Comparison of ENCODE assay signal across 18 cellular contexts in genomic region chr20:1801551-1801950, GRCh38.
DNase-seq lines count a peak whose midpoint lies in the region; ATAC-seq, FAIRE-seq and TF ChIP-seq lines count a peak whose summit lies in the region.
"Had no signal": no experiment of that assay in that cellular context is flagged by ENCODE, and none has a peak within 500 bp of the region (broad histone marks: within the 10 kb centered on the region; RNA-seq: fewer than 3 reads in every experiment).

No MANE protein-coding gene starts in this region.

- no peak for FAIRE-seq in H1 (lab: Jason Lieb, UNC)
- FAIRE-seq: HTR-8/SVneo had no signal

- ATAC-seq in PC-3 = no peak
- no peak for ATAC-seq in left lobe of liver

- no peak overlapping the region for H2BK120ac ChIP-seq in H1 (replicated peaks; ENCODE audit: low read depth, low read length)

- H3K9me3 Mint-ChIP-seq in progenitor cell of endocrine pancreas (ENCODE audit: low read depth) = no peaks in the 10 kb centered on the region

- no peaks in the 10 kb centered on the region for H3K9me2 ChIP-seq in PC-3 (replicated peaks; ENCODE audit: low read length)
- H3K9me2 ChIP-seq: SK-N-SH had no signal

- 75% methylated on average over 3 of the region's 3 CpGs; no CpG with 5 or more reads in 1 of the 2 experiments for WGBS in H1 (ENCODE audit: extremely low coverage in 1 of 2, insufficient coverage in 1 of 2, insufficient read length in 1 of 2, insufficient replicate concordance in 2 of 2, low coverage in 1 of 2, low lambda C conversion rate in 2 of 2, missing lambda C conversion rate in 1 of 2), 2 experiments

- no peak for TF ChIP-seq RAD21 in H1 (IDR thresholded peaks at IDR 0.05 in 1 of 2, conservative IDR thresholded peaks at IDR 0.05 in 1 of 2; ENCODE audit: low read depth in 2 of 2, low read length in 2 of 2)

- no peak overlapping the region for H2AK5ac ChIP-seq in H1 (ENCODE audit: low read depth, low read length)

- H3K18ac ChIP-seq in H1 (ENCODE audit: extremely low read depth, low read length) = no peak overlapping the region

- no peak overlapping the region for H4K91ac ChIP-seq in H1 (replicated peaks; ENCODE audit: insufficient read length, low read length)

- H2AFZ ChIP-seq in PC-3 (ENCODE audit: low read length) (peak overlapping the region; percentile 78; the same call in 1 of the 2 replicates), H1 (ENCODE audit: low read length) (no peak overlapping the region)

- peak overlapping the region; percentile 73 for H3K4ac ChIP-seq in H1 (replicated peaks; ENCODE audit: insufficient read length, low read depth, low read length)

- no peak overlapping the region for H3K56ac ChIP-seq in H1 (replicated peaks; ENCODE audit: insufficient read length, low read depth, low read length)

- no peak for TF ChIP-seq CTCF in PC-3 (conservative IDR thresholded peaks at IDR 0.05; ENCODE audit: low read depth, low read length)
- TF ChIP-seq CTCF in H1 (IDR thresholded peaks at IDR 0.05; ENCODE audit: control extremely low read depth in 1 of 3, insufficient read depth in 1 of 3, low read depth in 1 of 3, low read length in 3 of 3) = no peak
- no peak for TF ChIP-seq CTCF in progenitor cell of endocrine pancreas (IDR thresholded peaks at IDR 0.05; ENCODE audit: unreplicated experiment)

- H3K27me3 Mint-ChIP-seq in progenitor cell of endocrine pancreas = peaks cover 48% of the 10 kb centered on the region

- H3K4me3 ChIP-seq in PC-3 (ENCODE audit: low read length) (no peak overlapping the region), H1 (ENCODE audit: extremely low read depth in 1 of 4, insufficient read depth in 2 of 4, low read depth in 3 of 4, low read length in 4 of 4) (no peak overlapping the region)

- no peak overlapping the region for H4K5ac ChIP-seq in H1 (ENCODE audit: insufficient read length, low read depth, low read length)

- no peaks in the 10 kb centered on the region for H3K27me3 ChIP-seq in PC-3 (ENCODE audit: low read length)
- H3K27me3 ChIP-seq in H1 (replicated peaks in 1 of 4; ENCODE audit: control insufficient read depth in 3 of 4, extremely low read depth in 1 of 4, insufficient read depth in 3 of 4, low read length in 3 of 4) = peaks cover 9 to 21% (median 19%) of the 10 kb centered on the region in 4 experiments
- H3K27me3 ChIP-seq: ascending aorta, gastrocnemius medialis, Peyer's patch had no signal

- no peaks in the 10 kb centered on the region for H3K79me1 ChIP-seq in H1 (ENCODE audit: low read depth, low read length)

- TF ChIP-seq EP300 in H1 (IDR thresholded peaks at IDR 0.05; ENCODE audit: borderline replicate concordance in 1 of 2, low read depth in 2 of 2, low read length in 2 of 2) = no peak

- H4K20me1 ChIP-seq in PC-3 (ENCODE audit: low read length) (no peaks in the 10 kb centered on the region), H1 (replicated peaks in 1 of 2; ENCODE audit: control insufficient read depth in 1 of 2, insufficient read depth in 2 of 2, low read length in 2 of 2) (no peaks in the 10 kb centered on the region)

- in situ Hi-C loops in G401 (cut with HindIII; ENCODE audit: low sequenced_read_pairs) = no loop called here

- no peaks in the 10 kb centered on the region for H3K79me2 ChIP-seq in PC-3 (ENCODE audit: low read length)
- no peaks in the 10 kb centered on the region for H3K79me2 ChIP-seq in H1 (ENCODE audit: control insufficient read depth in 1 of 2, insufficient read depth in 2 of 2, low read length in 2 of 2)

- POLR2A ChIA-PET in PC-3 (lab: Charles Lee; ENCODE audit: unreplicated experiment) = no interaction called here
- POLR2A ChIA-PET in H1 (lab: Charles Lee; ENCODE audit: partially characterized antibody) = interaction anchor here (1.2 to 4.5 kb wide), 6 partner anchors 10 to 146 kb away, joined by 3 to 26 read pairs (median 5); no protein-coding TSS in a partner anchor

- H3K36me3 ChIP-seq in PC-3 (ENCODE audit: low read depth, low read length) (no peaks in the 10 kb centered on the region), H1 (ENCODE audit: control insufficient read depth in 2 of 4, insufficient read depth in 4 of 4, low read length in 3 of 4) (no peaks in the 10 kb centered on the region)
- H3K36me3 ChIP-seq: ascending aorta, colonic mucosa, gastrocnemius medialis, left lung, Peyer's patch had no signal

- DNase-seq in G401 (ENCODE audit: low spot score) (peak; percentile 4), PC-3 (no peak), H1 (ENCODE audit: low read depth in 1 of 2, low spot score in 2 of 2) (no peak), progenitor cell of endocrine pancreas (ENCODE audit: low spot score, unreplicated experiment) (no peak), DMS153 (lab: John Stamatoyannopoulos, UW) (no peak), left lobe of liver (ENCODE audit: low spot score) (no peak), epidermal melanocyte (ENCODE audit: insufficient read length, low spot score) (no peak), NCI-H2107 treated with DMSO at 0.1 percent for 48 hours (lab: John Stamatoyannopoulos, UW; ENCODE audit: unreplicated experiment) (no peak)
- DNase-seq: activated CD4-positive, alpha-beta T cell treated with anti-CD3 and anti-CD28 coated beads for 4 hours; activated gamma-delta T cell; gastrocnemius medialis; NCI-H2107 had no signal

- H3K9me3 ChIP-seq in PC-3 (ENCODE audit: low read length) (no peaks in the 10 kb centered on the region), H1 (ENCODE audit: insufficient read depth in 2 of 2, low read depth in 1 of 2, low read length in 1 of 2) (no peaks in the 10 kb centered on the region)
- H3K9me3 ChIP-seq: ascending aorta, colonic mucosa, gastrocnemius medialis, left lung, Peyer's patch, SK-N-SH had no signal

- peaks cover 13% of the 10 kb centered on the region; the same call in 1 of the 2 replicates for H3K23me2 ChIP-seq in H1 (ENCODE audit: low read depth, low read length)

- peak overlapping the region; percentile 13 for H2BK15ac ChIP-seq in H1 (ENCODE audit: low read length)

- no TSS peak for BruUV-seq in PC-3 (replicated peaks; lab: Mats Ljungman, UMichigan)

- no peak overlapping the region for H4K8ac ChIP-seq in H1 (ENCODE audit: extremely low read depth, insufficient read depth, low read length)

- no peak overlapping the region for H3K27ac ChIP-seq in PC-3 (ENCODE audit: low read length)
- H3K27ac ChIP-seq in H1 (ENCODE audit: low read depth, low read length) = no peak overlapping the region
- H3K27ac ChIP-seq: ascending aorta, colonic mucosa, gastrocnemius medialis had no signal

- H3K23ac ChIP-seq in H1 (ENCODE audit: insufficient read length) = no peak overlapping the region

- H3K4me1 ChIP-seq in PC-3 (ENCODE audit: insufficient read depth, low read length) (peaks cover 30% of the 10 kb centered on the region), H1 (replicated peaks in 1 of 4; ENCODE audit: control insufficient read depth in 3 of 4, insufficient read depth in 4 of 4, low read length in 3 of 4) (peaks cover 2 to 10% (median 3%) of the 10 kb centered on the region in 4 experiments; a peak in 5 of 7 replicates)

- no peaks in the 10 kb centered on the region for H3F3A ChIP-seq in PC-3 (ENCODE audit: low read length, unreplicated experiment)

- no peak overlapping the region for H3K14ac ChIP-seq in H1 (ENCODE audit: insufficient read length)

- H2BK12ac ChIP-seq in H1 (ENCODE audit: low read depth, low read length) = no peak overlapping the region

- intact Hi-C loops in PC-3 (cut with micrococcal nuclease) = loop anchor here (5.0 to 10.0 kb wide), 3 partner anchors 96 to 303 kb away; partner anchors contain the start of genes SIRPA and STK35

- no peaks in the 10 kb centered on the region for H3K36me3 Mint-ChIP-seq in progenitor cell of endocrine pancreas (ENCODE audit: insufficient read depth)

- H3K4me3 Mint-ChIP-seq in progenitor cell of endocrine pancreas (ENCODE audit: low read depth) = peak overlapping the region; percentile 81

- no peak overlapping the region for H3K27ac Mint-ChIP-seq in progenitor cell of endocrine pancreas

- H3K9ac ChIP-seq in PC-3 (ENCODE audit: low read length) (no peak overlapping the region), H1 (replicated peaks in 1 of 4; ENCODE audit: extremely low read depth in 1 of 4, low read depth in 3 of 4, low read length in 3 of 4) (no peak overlapping the region)
- H3K9ac ChIP-seq: SK-N-SH had no signal

- H2BK5ac ChIP-seq in H1 (ENCODE audit: low read depth, low read length) = no peak overlapping the region

- peaks cover 16% of the 10 kb centered on the region for H3K4me1 Mint-ChIP-seq in progenitor cell of endocrine pancreas (ENCODE audit: low read depth)

- TF ChIP-seq POLR2A in H1 (IDR thresholded peaks at IDR 0.05; ENCODE audit: control extremely low read depth in 1 of 2, low read depth in 2 of 2, low read length in 2 of 2) = no peak

- no peak overlapping the region for H2BK20ac ChIP-seq in H1 (ENCODE audit: low read length)

- CTCF ChIA-PET in PC-3 (lab: Charles Lee) = interaction anchor here (0.8 to 1.8 kb wide), 3 partner anchors 11 to 27 kb away, joined by 3 to 6 read pairs (median 4); no protein-coding TSS in a partner anchor
- CTCF ChIA-PET in H1 (lab: Charles Lee; ENCODE audit: partially characterized antibody) = interaction anchor here (0.6 to 6.3 kb wide), 34 partner anchors 8 to 299 kb away, joined by 3 to 40 read pairs (median 4); no protein-coding TSS in a partner anchor

- H3K4me2 ChIP-seq in PC-3 (ENCODE audit: low read length) (peak overlapping the region; percentile 88; the same call in 1 of the 2 replicates), H1 (ENCODE audit: insufficient read depth in 1 of 2, low read depth in 2 of 2, low read length in 2 of 2) (peak overlapping the region in 1 of 2 experiments; percentile 86; a peak in 1 of 4 replicates)

TF ChIP-seq in H1, 55 proteins besides CTCF, POLR2A, EP300 and RAD21 (continues in another document):
- TF ChIP-seq CHD1 (IDR thresholded peaks at IDR 0.05; ENCODE audit: low read depth, low read length) (no peak), JUN (IDR thresholded peaks at IDR 0.05; ENCODE audit: low read depth, low read length) (no peak), ZNF274 (IDR thresholded peaks at IDR 0.05; ENCODE audit: borderline replicate concordance, extremely low read depth, low read length) (no peak), SUZ12 (IDR thresholded peaks at IDR 0.05; ENCODE audit: low read length) (no peak), FOSL1 (IDR thresholded peaks at IDR 0.05; ENCODE audit: insufficient read depth, low read depth, low read length) (no peak), SIN3A (conservative IDR thresholded peaks at IDR 0.05 in 1 of 2, IDR thresholded peaks at IDR 0.05 in 1 of 2; ENCODE audit: low read depth in 1 of 2, low read length in 2 of 2) (no peak), MAFK (IDR thresholded peaks at IDR 0.05; ENCODE audit: low read depth, low read length) (no peak), BRCA1 (IDR thresholded peaks at IDR 0.05; ENCODE audit: low read depth, low read length) (no peak), TCF12 (IDR thresholded peaks at IDR 0.05; ENCODE audit: low read depth, low read length) (no peak), CTBP2 (IDR thresholded peaks at IDR 0.05; ENCODE audit: borderline replicate concordance, insufficient read depth, insufficient read length, low read length) (no peak), HDAC6 (IDR thresholded peaks at IDR 0.05; ENCODE audit: low read depth, low read length) (no peak)
